In the genomic region with DNA sequence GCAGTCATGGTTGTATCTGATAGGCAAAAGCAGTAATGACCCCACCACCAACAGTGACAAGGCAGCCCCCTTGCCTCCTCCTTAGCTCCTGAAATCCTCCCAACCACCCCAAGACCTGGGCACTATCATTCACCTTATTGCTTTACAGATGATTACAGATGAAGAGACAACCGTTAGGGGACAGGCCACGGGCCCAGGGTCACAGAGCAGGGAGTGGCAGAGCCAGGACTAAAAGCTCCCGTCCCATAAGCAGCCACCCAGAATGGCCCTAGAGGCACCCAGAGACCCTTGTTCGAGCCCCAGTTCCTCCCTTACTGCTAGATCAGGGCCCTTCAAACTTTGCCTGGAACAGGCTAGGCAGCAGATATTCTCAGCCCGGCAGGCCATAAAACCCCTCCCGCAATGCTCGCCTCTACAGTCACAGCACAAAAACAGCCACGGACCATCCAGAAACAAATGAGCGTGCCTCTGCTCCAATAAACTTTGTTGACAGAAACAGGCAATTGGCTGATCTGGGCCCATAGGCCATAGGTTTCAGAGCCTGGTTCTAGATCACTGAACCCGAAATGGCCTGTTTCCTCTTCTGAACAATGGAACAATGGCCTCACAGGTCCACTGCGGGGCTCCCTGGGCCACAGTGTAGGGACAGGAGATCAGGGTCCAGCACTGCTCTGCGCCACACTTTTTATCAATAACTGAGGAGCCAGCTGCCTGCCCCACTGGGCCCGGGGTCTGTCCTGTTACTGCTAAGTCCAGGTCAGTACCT, we compare ENCODE assay signal across 2 cellular contexts.
TF ChIP-seq lines count a peak whose summit lies in the region.

No MANE protein-coding gene starts in this region.

TF ChIP-seq in SK-N-SH, 30 proteins besides CTCF, POLR2A, EP300 and RAD21 (continued from another document):
- TF ChIP-seq, protein P1, sequence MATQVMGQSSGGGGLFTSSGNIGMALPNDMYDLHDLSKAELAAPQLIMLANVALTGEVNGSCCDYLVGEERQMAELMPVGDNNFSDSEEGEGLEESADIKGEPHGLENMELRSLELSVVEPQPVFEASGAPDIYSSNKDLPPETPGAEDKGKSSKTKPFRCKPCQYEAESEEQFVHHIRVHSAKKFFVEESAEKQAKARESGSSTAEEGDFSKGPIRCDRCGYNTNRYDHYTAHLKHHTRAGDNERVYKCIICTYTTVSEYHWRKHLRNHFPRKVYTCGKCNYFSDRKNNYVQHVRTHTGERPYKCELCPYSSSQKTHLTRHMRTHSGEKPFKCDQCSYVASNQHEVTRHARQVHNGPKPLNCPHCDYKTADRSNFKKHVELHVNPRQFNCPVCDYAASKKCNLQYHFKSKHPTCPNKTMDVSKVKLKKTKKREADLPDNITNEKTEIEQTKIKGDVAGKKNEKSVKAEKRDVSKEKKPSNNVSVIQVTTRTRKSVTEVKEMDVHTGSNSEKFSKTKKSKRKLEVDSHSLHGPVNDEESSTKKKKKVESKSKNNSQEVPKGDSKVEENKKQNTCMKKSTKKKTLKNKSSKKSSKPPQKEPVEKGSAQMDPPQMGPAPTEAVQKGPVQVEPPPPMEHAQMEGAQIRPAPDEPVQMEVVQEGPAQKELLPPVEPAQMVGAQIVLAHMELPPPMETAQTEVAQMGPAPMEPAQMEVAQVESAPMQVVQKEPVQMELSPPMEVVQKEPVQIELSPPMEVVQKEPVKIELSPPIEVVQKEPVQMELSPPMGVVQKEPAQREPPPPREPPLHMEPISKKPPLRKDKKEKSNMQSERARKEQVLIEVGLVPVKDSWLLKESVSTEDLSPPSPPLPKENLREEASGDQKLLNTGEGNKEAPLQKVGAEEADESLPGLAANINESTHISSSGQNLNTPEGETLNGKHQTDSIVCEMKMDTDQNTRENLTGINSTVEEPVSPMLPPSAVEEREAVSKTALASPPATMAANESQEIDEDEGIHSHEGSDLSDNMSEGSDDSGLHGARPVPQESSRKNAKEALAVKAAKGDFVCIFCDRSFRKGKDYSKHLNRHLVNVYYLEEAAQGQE (IDR thresholded peaks at IDR 0.05; ENCODE audit: low read depth, low read length) = no peak
- TF ChIP-seq, protein P2, sequence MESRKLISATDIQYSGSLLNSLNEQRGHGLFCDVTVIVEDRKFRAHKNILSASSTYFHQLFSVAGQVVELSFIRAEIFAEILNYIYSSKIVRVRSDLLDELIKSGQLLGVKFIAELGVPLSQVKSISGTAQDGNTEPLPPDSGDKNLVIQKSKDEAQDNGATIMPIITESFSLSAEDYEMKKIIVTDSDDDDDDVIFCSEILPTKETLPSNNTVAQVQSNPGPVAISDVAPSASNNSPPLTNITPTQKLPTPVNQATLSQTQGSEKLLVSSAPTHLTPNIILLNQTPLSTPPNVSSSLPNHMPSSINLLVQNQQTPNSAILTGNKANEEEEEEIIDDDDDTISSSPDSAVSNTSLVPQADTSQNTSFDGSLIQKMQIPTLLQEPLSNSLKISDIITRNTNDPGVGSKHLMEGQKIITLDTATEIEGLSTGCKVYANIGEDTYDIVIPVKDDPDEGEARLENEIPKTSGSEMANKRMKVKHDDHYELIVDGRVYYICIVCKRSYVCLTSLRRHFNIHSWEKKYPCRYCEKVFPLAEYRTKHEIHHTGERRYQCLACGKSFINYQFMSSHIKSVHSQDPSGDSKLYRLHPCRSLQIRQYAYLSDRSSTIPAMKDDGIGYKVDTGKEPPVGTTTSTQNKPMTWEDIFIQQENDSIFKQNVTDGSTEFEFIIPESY (IDR thresholded peaks at IDR 0.05; ENCODE audit: borderline replicate concordance, low read depth) = no peak
- TF ChIP-seq SIN3A (IDR thresholded peaks at IDR 0.05; ENCODE audit: borderline replicate concordance, low read depth, low read length) (no peak), FOXJ3 (CRISPR knock-in tag; IDR thresholded peaks at IDR 0.05) (no peak), CHD2 (IDR thresholded peaks at IDR 0.05; ENCODE audit: low read length, partially characterized antibody) (no peak)

TF ChIP-seq in SK-N-SH treated with all-trans-retinoic acid at 6 μM for 48 hours, 23 proteins besides CTCF, POLR2A, EP300 and RAD21 (continued from another document):
- TF ChIP-seq, protein P3, sequence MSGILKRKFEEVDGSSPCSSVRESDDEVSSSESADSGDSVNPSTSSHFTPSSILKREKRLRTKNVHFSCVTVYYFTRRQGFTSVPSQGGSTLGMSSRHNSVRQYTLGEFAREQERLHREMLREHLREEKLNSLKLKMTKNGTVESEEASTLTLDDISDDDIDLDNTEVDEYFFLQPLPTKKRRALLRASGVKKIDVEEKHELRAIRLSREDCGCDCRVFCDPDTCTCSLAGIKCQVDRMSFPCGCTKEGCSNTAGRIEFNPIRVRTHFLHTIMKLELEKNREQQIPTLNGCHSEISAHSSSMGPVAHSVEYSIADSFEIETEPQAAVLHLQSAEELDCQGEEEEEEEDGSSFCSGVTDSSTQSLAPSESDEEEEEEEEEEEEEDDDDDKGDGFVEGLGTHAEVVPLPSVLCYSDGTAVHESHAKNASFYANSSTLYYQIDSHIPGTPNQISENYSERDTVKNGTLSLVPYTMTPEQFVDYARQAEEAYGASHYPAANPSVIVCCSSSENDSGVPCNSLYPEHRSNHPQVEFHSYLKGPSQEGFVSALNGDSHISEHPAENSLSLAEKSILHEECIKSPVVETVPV (CRISPR knock-in tag; IDR thresholded peaks at IDR 0.05) = no peak
TF ChIP-seq in SK-N-SH treated with all-trans-retinoic acid at 6 μM for 48 hours: peak in this region for 0.
